Comparison of ENCODE assay signal across 29 cellular contexts in genomic region chr7:83015921-83016320, GRCh38.
"Had no signal": no experiment of that assay in that cellular context is flagged by ENCODE, and none has a peak within 500 bp of the region (broad histone marks: within the 10 kb centered on the region; RNA-seq: fewer than 3 reads in every experiment).

No MANE protein-coding gene starts in this region.

- ATAC-seq: activated naive CD4-positive, alpha-beta T cell treated with anti-CD3 and anti-CD28 coated beads, Interleukin-2, amount 50 U/mL, for 72 hours; activated T-cell treated with anti-CD3 and anti-CD28 coated beads, Interleukin-2, amount 50 U/mL, for 4 hours; body of pancreas; Right ventricle myocardium inferior had no signal

- H3K4me1 ChIP-seq: adrenal gland, body of pancreas, breast epithelium had no signal

- H3K27me3 ChIP-seq: adrenal gland, body of pancreas, breast epithelium had no signal

- H3K27ac ChIP-seq: adrenal gland, body of pancreas, breast epithelium, PC-9, RWPE1, VCaP had no signal

- DNase-seq: activated B cell treated with CpG ODN at 0.5 μM for 24 hours; activated CD4-positive, alpha-beta memory T cell treated with anti-CD3 and anti-CD28 coated beads for 36 hours; activated CD4-positive, alpha-beta T cell treated with anti-CD3 and anti-CD28 coated beads for 4 hours; activated CD4-positive, alpha-beta T cell treated with anti-CD3 and anti-CD28 coated beads, Interleukin-2, amount 50 U/mL, for 1 hour; activated CD4-positive, CD25-positive, alpha-beta regulatory T cell treated with anti-CD3 and anti-CD28 coated beads, Interleukin-2, amount 50 U/mL, for 72 hours; activated CD8-positive, alpha-beta memory T cell treated with anti-CD3 and anti-CD28 coated beads, Interleukin-2, amount 50 U/mL, for 4 hours; activated gamma-delta T cell treated with Interleukin-2 at 50 U/mL for 16 hours; activated naive CD4-positive, alpha-beta T cell treated with anti-CD3 and anti-CD28 coated beads for 36 hours; activated T-cell treated with anti-CD3 and anti-CD28 coated beads for 4 hours; activated T-cell treated with anti-CD3 and anti-CD28 coated beads, Interleukin-2, amount 50 U/mL, for 4 hours; adrenal gland; body of pancreas; Karpas-422; NCI-H1105; NCI-H1417 treated with DMSO at 0.1 percent for 48 hours; NCI-H2029; NCI-H345; NCI-H510A treated with DMSO at 0.1 percent for 48 hours; NK-92 treated with Interleukin-12 subunit alpha and Interleukin-12 subunit beta, amount 100 ng/mL, for 24 hours; PC-9; SW 1271; T-helper 1 cell; T-helper 2 cell; T-helper 9 cell had no signal
